Comparison of ENCODE assay signal across 1 cellular context in genomic region chr2:131146255-131146654, GRCh38.
TF ChIP-seq lines count a peak whose summit lies in the region.

No MANE protein-coding gene starts in this region.

TF ChIP-seq in HepG2, 621 proteins besides CTCF, POLR2A, EP300 and RAD21:
- TF ChIP-seq ZNF446 (CRISPR knock-in tag; IDR thresholded peaks at IDR 0.05): no peak
- no peak for TF ChIP-seq HNF4A (CRISPR knock-in tag; IDR thresholded peaks at IDR 0.05)
- no peak for TF ChIP-seq NBN (conservative IDR thresholded peaks at IDR 0.05)
